ENCODE assay signal across 8 cellular contexts in genomic region chr18:23453657-23454011, GRCh38. TPM values are rescaled to one million over a fixed set of nuclear protein-coding genes. Genes with fewer than 3 reads are reported as not detected.
DNase-seq lines count a peak whose midpoint lies in the region; ATAC-seq and TF ChIP-seq lines count a peak whose summit lies in the region.

No MANE protein-coding gene starts in this region.

- 0 to 2% methylated on average over 10 of the region's 10 CpGs for WGBS in lung, 2 donors
- 0 to 1% methylated on average over 10 of the region's 10 CpGs for WGBS in testis, 2 donors

- peaks cover 7% of the 10 kb centered on the region for H3K4me1 ChIP-seq in colonic mucosa
- H3K4me1 ChIP-seq in lung (ENCODE audit: control insufficient read depth in 2 of 2, insufficient read depth in 2 of 2, low read length in 2 of 2) = peaks cover 5 to 8% of the 10 kb centered on the region in 2 donors
- peaks cover 16% of the 10 kb centered on the region for H3K4me1 ChIP-seq in testis

- peak overlapping the region; percentile 98 for H3K27ac ChIP-seq in colonic mucosa
- peak overlapping the region; percentile 84 to 100 for H3K27ac ChIP-seq in lung (ENCODE audit: low read depth in 1 of 2, low read length in 1 of 2)
- peak overlapping the region; percentile 86 to 89 for H3K27ac ChIP-seq in testis

- H3K27me3 ChIP-seq in colonic mucosa (no peaks in the 10 kb centered on the region), lung (ENCODE audit: control insufficient read depth, insufficient read depth) (no peaks in the 10 kb centered on the region), testis (no peaks in the 10 kb centered on the region)

- no peaks in the 10 kb centered on the region for H3K9me3 ChIP-seq in colonic mucosa
- no peaks in the 10 kb centered on the region for H3K9me3 ChIP-seq in lung (ENCODE audit: control insufficient read depth in 2 of 2, insufficient read depth in 1 of 2, low read length in 1 of 2)
- H3K9me3 ChIP-seq in testis = no peaks in the 10 kb centered on the region

- peak; percentile 37 for DNase-seq in ACHN
- DNase-seq in NCI-H69 (lab: John Stamatoyannopoulos, UW) = peak; percentile 79
- no peak for DNase-seq in colonic mucosa
- no peak for DNase-seq in lung (ENCODE audit: low spot score)
- DNase-seq in testis = no peak
- DNase-seq in SHP77 treated with DMSO at 0.1 percent for 48 hours (lab: John Stamatoyannopoulos, UW) = no peak
- DNase-seq in effector CD4-positive, alpha-beta T cell = no peak

- intact Hi-C loops in colonic mucosa (cut with DNase I) (no loop called here), testis (cut with DNase I; ENCODE audit: low total_unique reads) (no loop called here)

- ATAC-seq in GM19351 (IDR thresholded peaks at IDR 0.05; ENCODE audit: unreplicated experiment) (peak; percentile 8), lung (ENCODE audit: insufficient read depth, low FRiP score) (peak; percentile 7)

- H3K36me3 ChIP-seq in colonic mucosa (no peaks in the 10 kb centered on the region), lung (ENCODE audit: control insufficient read depth in 2 of 2, insufficient read depth in 2 of 2, low read length in 2 of 2) (no peaks in the 10 kb centered on the region), testis (ENCODE audit: low read depth, missing control alignments) (no peaks in the 10 kb centered on the region)

- H3K4me3 ChIP-seq in colonic mucosa (peak overlapping the region; percentile 97), lung (peak overlapping the region; percentile 99), testis (peak overlapping the region; percentile 85 to 97)

- peak overlapping the region; percentile 83 to 99 for H3K9ac ChIP-seq in colonic mucosa (ENCODE audit: low read depth in 2 of 2, low read length in 2 of 2)

- no peak for TF ChIP-seq CTCF in colonic mucosa (IDR thresholded peaks at IDR 0.05)
- no peak for TF ChIP-seq CTCF in lung (IDR thresholded peaks at IDR 0.05; ENCODE audit: control extremely low read depth, extremely low read depth)
- TF ChIP-seq CTCF in testis (IDR thresholded peaks at IDR 0.05) = no peak

- no peak for TF ChIP-seq POLR2A in testis (IDR thresholded peaks at IDR 0.05)

- in situ Hi-C loops in ACHN (cut with HindIII; ENCODE audit: low pct_ligation_motif_present, low pct_unique_long_range_greater_than_20kb, low sequenced_read_pairs) = no loop called here

RNA-seq across cellular contexts. Expression of gene RIOK3, which starts 0.5 kb away (rescaled TPM):
- total RNA-seq in colonic mucosa = 100 to 1,000 TPM in 1 of 2 donors, 10 to 100 TPM in 1; 76.6 to 165 TPM
- 10 to 100 TPM; 61.4 to 83.0 TPM for total RNA-seq in lung
- polyA plus RNA-seq in lung = 10 to 100 TPM; 35.6 to 46.9 TPM
- total RNA-seq in testis = 10 to 100 TPM; 41.7 to 68.7 TPM
- polyA plus RNA-seq in testis (ENCODE audit: insufficient read depth, low read depth, low replicate concordance) = 76.8 TPM

RNA-seq across cellular contexts. Expression of gene RMC1, which starts 49.7 kb away (rescaled TPM):
- 10 to 100 TPM; 28.4 to 34.9 TPM for total RNA-seq in colonic mucosa
- 10 to 100 TPM; 28.2 to 33.8 TPM for total RNA-seq in lung
- 10 to 100 TPM; 30.6 to 71.3 TPM for polyA plus RNA-seq in lung
- 10 to 100 TPM; 33.5 to 44.2 TPM for total RNA-seq in testis
- polyA plus RNA-seq in testis (ENCODE audit: insufficient read depth, low read depth, low replicate concordance) = 51.5 TPM

Comparison
In these comparisons a context has a peak if more than half of its experiments do, and no peak if none do; other contexts are left out.
1. DNase-seq: peak in ACHN (single experiment) and NCI-H69 (single experiment); none in colonic mucosa (single experiment), lung (single experiment), testis (single experiment), SHP77 treated with DMSO at 0.1 percent for 48 hours (single experiment) and effector CD4-positive, alpha-beta T cell (single experiment).
2. Peak in every context shown above with its lines, with median percentiles within 50 percentile points of each other: H3K27ac ChIP-seq and H3K4me3 ChIP-seq.